17 cellular contexts compared by ENCODE assay signal in genomic region chr7:7694542-7694941, GRCh38.
"Had no signal": no experiment of that assay in that cellular context is flagged by ENCODE, and none has a peak within 500 bp of the region (broad histone marks: within the 10 kb centered on the region; RNA-seq: fewer than 3 reads in every experiment).

No MANE protein-coding gene starts in this region.

- H3K27ac ChIP-seq: brain microvascular endothelial cell, right lobe of liver, spleen had no signal

- H3K36me3 ChIP-seq: brain microvascular endothelial cell, prostate gland, right lobe of liver, spleen had no signal

- H3K4me3 ChIP-seq: lung, prostate gland, right lobe of liver, spleen had no signal

- ATAC-seq: effector memory CD8-positive, alpha-beta T cell; left cardiac atrium; natural killer cell treated with Interleukin-12 subunit alpha and Interleukin-12 subunit beta and Interleukin-15 and Interleukin-18, amount 100 ng/mL, for 72 hours; right lobe of liver; stimulated activated naive CD8-positive, alpha-beta T cell treated with anti-CD3 and anti-CD28 coated beads, Interleukin-15, amount 100 ng/mL, for 72 hours had no signal

- DNase-seq: activated CD4-positive, alpha-beta T cell treated with anti-CD3 and anti-CD28 coated beads, Interleukin-2, amount 10 ng/mL, durations not matched to agents 7 days and 5 days; activated CD4-positive, CD25-positive, alpha-beta regulatory T cell; activated CD8-positive, alpha-beta memory T cell treated with anti-CD3 and anti-CD28 coated beads, Interleukin-2, amount 50 U/mL, for 48 hours; activated gamma-delta T cell treated with Interleukin-2 at 50 U/mL for 16 hours; amygdala; cerebellar nuclear complex; effector memory CD8-positive, alpha-beta T cell; head of caudate nucleus; left cardiac atrium; nucleus accumbens; right lobe of liver; spleen; stimulated activated naive CD8-positive, alpha-beta T cell treated with anti-CD3 and anti-CD28 coated beads, Interleukin-15, amount 100 ng/mL, for 72 hours had no signal

- H3K4me1 ChIP-seq: prostate gland had no signal

- H3K9me3 ChIP-seq: prostate gland, right lobe of liver had no signal

- H3K27me3 ChIP-seq: brain microvascular endothelial cell, right lobe of liver, spleen had no signal
